8 cellular contexts compared by ENCODE assay signal in genomic region chr6:86453232-86453631, GRCh38.
"Had no signal": no experiment of that assay in that cellular context is flagged by ENCODE, and none has a peak within 500 bp of the region (broad histone marks: within the 10 kb centered on the region; RNA-seq: fewer than 3 reads in every experiment).

No MANE protein-coding gene starts in this region.

- ATAC-seq: GM12878 had no signal

- FAIRE-seq: G401.6, GM12878, GM12891, GM12892, GM18507, GM19239 had no signal

- H3K4me3 ChIP-seq: GM12878 had no signal

- DNase-seq: GDM1, GF-D8 had no signal
